Comparison of ENCODE assay signal across 27 cellular contexts in genomic region chr5:140242890-140243585, GRCh38. TPM values are rescaled to one million over a fixed set of nuclear protein-coding genes. Genes with fewer than 3 reads are reported as not detected.
DNase-seq lines count a peak whose midpoint lies in the region; ATAC-seq, FAIRE-seq and TF ChIP-seq lines count a peak whose summit lies in the region.
"Had no signal": no experiment of that assay in that cellular context is flagged by ENCODE, and none has a peak within 500 bp of the region (broad histone marks: within the 10 kb centered on the region; RNA-seq: fewer than 3 reads in every experiment).

No MANE protein-coding gene starts in this region.

- intact Hi-C loops in sigmoid colon (cut with DNase I): loop anchor here (2.0 to 10.0 kb wide), 4 partner anchors 60 to 462 kb away; partner anchors contain the start of genes CYSTM1, PFDN1, SRA1 and ZMAT2

- no peaks in the 10 kb centered on the region for H3K27me3 ChIP-seq in hepatocyte
- no peaks in the 10 kb centered on the region for H3K27me3 ChIP-seq in sigmoid colon
- H3K27me3 ChIP-seq: breast epithelium had no signal

- peaks cover 23% of the 10 kb centered on the region for H3K36me3 Mint-ChIP-seq in activated T-helper 17 cell treated with anti-CD3 and anti-CD28 coated beads, Interleukin-2, amount 50 U/mL, for 72 hours (ENCODE audit: low read depth)
- H3K36me3 Mint-ChIP-seq: IgD-negative memory B cell had no signal

- H3K36me3 ChIP-seq in hepatocyte (replicated peaks; ENCODE audit: insufficient read depth, low read depth) (no peaks in the 10 kb centered on the region), sigmoid colon (peaks cover 0 to 8% (median 0%) of the 10 kb centered on the region in 4 donors)
- H3K36me3 ChIP-seq: breast epithelium had no signal

- no peak for ATAC-seq in GM19395 (IDR thresholded peaks at IDR 0.05; ENCODE audit: unreplicated experiment)
- no peak for ATAC-seq in activated T-helper 17 cell treated with anti-CD3 and anti-CD28 coated beads, Interleukin-2, amount 50 U/mL, for 72 hours (replicated peaks)
- ATAC-seq: GM23338, left colon had no signal

- H3K4me3 ChIP-seq in hepatocyte: no peak overlapping the region
- H3K4me3 ChIP-seq in sigmoid colon: no peak overlapping the region
- H3K4me3 ChIP-seq: breast epithelium, GM23338, spleen had no signal

- WGBS in hepatocyte (ENCODE audit: low lambda C conversion rate, missing lambda C conversion rate): 92% methylated on average over 4 of the region's 4 CpGs
- 66 to 87% methylated on average over 4 of the region's 4 CpGs for WGBS in sigmoid colon, 2 donors

- DNase-seq in COLO668 (lab: John Stamatoyannopoulos, UW; ENCODE audit: unreplicated experiment) (peak; percentile 6), GM12891 (ENCODE audit: insufficient read length, low spot score) (no peak), hepatocyte (ENCODE audit: low spot score) (no peak), sigmoid colon (no peak), amygdala (lab: John Stamatoyannopoulos, UW) (no peak)
- DNase-seq: activated CD4-positive, alpha-beta memory T cell treated with anti-CD3 and anti-CD28 coated beads for 36 hours; activated CD8-positive, alpha-beta memory T cell treated with anti-CD3 and anti-CD28 coated beads, Interleukin-2, amount 50 U/mL, for 48 hours; activated naive CD4-positive, alpha-beta T cell treated with anti-CD3 and anti-CD28 coated beads, Interleukin-2, amount 50 U/mL, for 16 hours; amniotic stem cell; C1 segment of cervical spinal cord; Calu3; effector CD8-positive, alpha-beta T cell; EL; foreskin fibroblast; HFFc6; left colon; NCI-H187 treated with DMSO at 0.1 percent for 48 hours; NCI-H2171 treated with DMSO at 0.1 percent for 48 hours; NCI-H526 treated with DMSO at 0.1 percent for 48 hours; spleen; T-helper 1 cell had no signal

- no peak overlapping the region for H3K27ac Mint-ChIP-seq in activated T-helper 17 cell treated with anti-CD3 and anti-CD28 coated beads, Interleukin-2, amount 50 U/mL, for 72 hours
- H3K27ac Mint-ChIP-seq: activated CD4-positive, alpha-beta memory T cell treated with anti-CD3 and anti-CD28 coated beads for 36 hours; GM23338; HFFc6; IgD-negative memory B cell had no signal

- H3K4me1 ChIP-seq in hepatocyte (ENCODE audit: insufficient read depth) (peaks cover 27% of the 10 kb centered on the region), sigmoid colon (peaks cover 0 to 88% (median 77%) of the 10 kb centered on the region in 4 donors)

- H3K4me1 Mint-ChIP-seq in activated T-helper 17 cell treated with anti-CD3 and anti-CD28 coated beads, Interleukin-2, amount 50 U/mL, for 72 hours: peaks cover 13% of the 10 kb centered on the region

- peaks cover 11% of the 10 kb centered on the region for H3K79me2 ChIP-seq in hepatocyte

- H4K20me1 ChIP-seq in hepatocyte (ENCODE audit: insufficient read depth, poor library complexity, severe bottlenecking): peaks cover 10% of the 10 kb centered on the region

- no peak for TF ChIP-seq EP300 in sigmoid colon (IDR thresholded peaks at IDR 0.05)

- FAIRE-seq in GM12891 (lab: Jason Lieb, UNC): peak; percentile 5

- H3K4me2 ChIP-seq in hepatocyte: no peak overlapping the region
- H3K4me2 ChIP-seq: GM23338 had no signal

- no peaks in the 10 kb centered on the region for H3K9me3 ChIP-seq in hepatocyte (ENCODE audit: low read depth)
- H3K9me3 ChIP-seq in sigmoid colon: no peaks in the 10 kb centered on the region
- H3K9me3 ChIP-seq: breast epithelium, spleen had no signal

- no peak overlapping the region for H3K4me3 Mint-ChIP-seq in activated T-helper 17 cell treated with anti-CD3 and anti-CD28 coated beads, Interleukin-2, amount 50 U/mL, for 72 hours
- H3K4me3 Mint-ChIP-seq: activated CD4-positive, alpha-beta memory T cell treated with anti-CD3 and anti-CD28 coated beads for 36 hours; GM23338; HFFc6; IgD-negative memory B cell; nephron had no signal

- H2AFZ ChIP-seq in hepatocyte: no peak overlapping the region
- H2AFZ ChIP-seq: GM23338 had no signal

- no peaks in the 10 kb centered on the region for H3K27me3 Mint-ChIP-seq in activated T-helper 17 cell treated with anti-CD3 and anti-CD28 coated beads, Interleukin-2, amount 50 U/mL, for 72 hours
- H3K27me3 Mint-ChIP-seq: activated CD4-positive, alpha-beta memory T cell treated with anti-CD3 and anti-CD28 coated beads for 36 hours; IgD-negative memory B cell had no signal

- TF ChIP-seq CTCF in hepatocyte (IDR thresholded peaks at IDR 0.05; ENCODE audit: poor library complexity) (no peak), sigmoid colon (IDR thresholded peaks at IDR 0.05) (no peak)

- TF ChIP-seq POLR2A in GM12891 (IDR thresholded peaks at IDR 0.05; ENCODE audit: low read depth, low read length): no peak
- no peak for TF ChIP-seq POLR2A in sigmoid colon (IDR thresholded peaks at IDR 0.05)

- H3K9me3 Mint-ChIP-seq in activated T-helper 17 cell treated with anti-CD3 and anti-CD28 coated beads, Interleukin-2, amount 50 U/mL, for 72 hours: no peaks in the 10 kb centered on the region
- H3K9me3 Mint-ChIP-seq: activated CD4-positive, alpha-beta memory T cell treated with anti-CD3 and anti-CD28 coated beads for 36 hours; GM23338; HFFc6; IgD-negative memory B cell; nephron had no signal

- no peaks in the 10 kb centered on the region for H3K9me2 ChIP-seq in hepatocyte (replicated peaks; ENCODE audit: insufficient read depth)

- H3K27ac ChIP-seq in hepatocyte (peak overlapping the region; percentile 91), sigmoid colon (peak overlapping the region in 3 of 4 donors; percentile 81 to 91 (median 82))
- H3K27ac ChIP-seq: spleen had no signal

TF ChIP-seq in GM12891, 5 proteins besides CTCF, POLR2A, EP300 and RAD21:
- TF ChIP-seq SPI1 (IDR thresholded peaks at IDR 0.05; ENCODE audit: low read depth, low read length) (no peak), PAX5 (IDR thresholded peaks at IDR 0.05; ENCODE audit: insufficient read depth, low read length, severe bottlenecking) (no peak), POLR2AphosphoS5 (IDR thresholded peaks at IDR 0.05; ENCODE audit: low read depth, low read length) (no peak), POU2F2 (IDR thresholded peaks at IDR 0.05; ENCODE audit: low read depth, low read length) (no peak), TAF1 (IDR thresholded peaks at IDR 0.05; ENCODE audit: low read depth, low read length) (no peak)

RNA-seq across cellular contexts. Expression of gene PFDN1, which starts 59.9 kb away (rescaled TPM):
- polyA plus RNA-seq in GM12891 (2012; ENCODE audit: low read depth, missing spikeins): 129 TPM
- total RNA-seq in hepatocyte (84.1 and 86.1 TPM in 2 replicates), sigmoid colon (100 to 1,000 TPM in 3 of 4 donors, 10 to 100 TPM in 1; 88.2 to 159 (median 123) TPM)
- polyA plus RNA-seq in hepatocyte (97.6 and 98.0 TPM in 2 replicates), sigmoid colon (10 to 100 TPM; 61.8 to 85.9 (median 78.4) TPM)
- total RNA-seq in activated T-helper 17 cell treated with anti-CD3 and anti-CD28 coated beads, Interleukin-2, amount 50 U/mL, for 72 hours: 10 to 100 TPM; 40.1 to 64.1 TPM
